In genomic region chr19:19461306-19461670, GRCh38 we compare ENCODE assay signal across 3 cellular contexts.
TF ChIP-seq lines count a peak whose summit lies in the region.

No MANE protein-coding gene starts in this region.

TF ChIP-seq in IMR-90, 13 proteins besides CTCF, POLR2A, EP300 and RAD21:
- TF ChIP-seq, protein P1, sequence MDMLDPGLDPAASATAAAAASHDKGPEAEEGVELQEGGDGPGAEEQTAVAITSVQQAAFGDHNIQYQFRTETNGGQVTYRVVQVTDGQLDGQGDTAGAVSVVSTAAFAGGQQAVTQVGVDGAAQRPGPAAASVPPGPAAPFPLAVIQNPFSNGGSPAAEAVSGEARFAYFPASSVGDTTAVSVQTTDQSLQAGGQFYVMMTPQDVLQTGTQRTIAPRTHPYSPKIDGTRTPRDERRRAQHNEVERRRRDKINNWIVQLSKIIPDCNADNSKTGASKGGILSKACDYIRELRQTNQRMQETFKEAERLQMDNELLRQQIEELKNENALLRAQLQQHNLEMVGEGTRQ (IDR thresholded peaks at IDR 0.05; ENCODE audit: low read depth, low read length): no peak
- TF ChIP-seq MAZ (IDR thresholded peaks at IDR 0.05; ENCODE audit: borderline replicate concordance, low read depth, low read length) (no peak), NFE2L2 (IDR thresholded peaks at IDR 0.05; ENCODE audit: low read depth, low read length) (no peak), SMC3 (IDR thresholded peaks at IDR 0.05; ENCODE audit: low read depth, low read length) (no peak), CHD1 (IDR thresholded peaks at IDR 0.05; ENCODE audit: low read depth, low read length) (no peak), MAFK (IDR thresholded peaks at IDR 0.05; ENCODE audit: low read depth, low read length) (no peak), RFX5 (IDR thresholded peaks at IDR 0.05; ENCODE audit: low read depth, low read length) (no peak), RCOR1 (IDR thresholded peaks at IDR 0.05; ENCODE audit: insufficient replicate concordance, low read length) (no peak), CEBPB (IDR thresholded peaks at IDR 0.05; ENCODE audit: low read depth, low read length) (no peak), FOS (IDR thresholded peaks at IDR 0.05; ENCODE audit: low read depth, low read length) (no peak), BHLHE40 (IDR thresholded peaks at IDR 0.05; ENCODE audit: low read depth, low read length) (no peak)

TF ChIP-seq in neural cell, 6 proteins besides CTCF, POLR2A, EP300 and RAD21:
- no peak for TF ChIP-seq TAF1 (IDR thresholded peaks at IDR 0.05; ENCODE audit: low read depth)
- TF ChIP-seq, protein P2, sequence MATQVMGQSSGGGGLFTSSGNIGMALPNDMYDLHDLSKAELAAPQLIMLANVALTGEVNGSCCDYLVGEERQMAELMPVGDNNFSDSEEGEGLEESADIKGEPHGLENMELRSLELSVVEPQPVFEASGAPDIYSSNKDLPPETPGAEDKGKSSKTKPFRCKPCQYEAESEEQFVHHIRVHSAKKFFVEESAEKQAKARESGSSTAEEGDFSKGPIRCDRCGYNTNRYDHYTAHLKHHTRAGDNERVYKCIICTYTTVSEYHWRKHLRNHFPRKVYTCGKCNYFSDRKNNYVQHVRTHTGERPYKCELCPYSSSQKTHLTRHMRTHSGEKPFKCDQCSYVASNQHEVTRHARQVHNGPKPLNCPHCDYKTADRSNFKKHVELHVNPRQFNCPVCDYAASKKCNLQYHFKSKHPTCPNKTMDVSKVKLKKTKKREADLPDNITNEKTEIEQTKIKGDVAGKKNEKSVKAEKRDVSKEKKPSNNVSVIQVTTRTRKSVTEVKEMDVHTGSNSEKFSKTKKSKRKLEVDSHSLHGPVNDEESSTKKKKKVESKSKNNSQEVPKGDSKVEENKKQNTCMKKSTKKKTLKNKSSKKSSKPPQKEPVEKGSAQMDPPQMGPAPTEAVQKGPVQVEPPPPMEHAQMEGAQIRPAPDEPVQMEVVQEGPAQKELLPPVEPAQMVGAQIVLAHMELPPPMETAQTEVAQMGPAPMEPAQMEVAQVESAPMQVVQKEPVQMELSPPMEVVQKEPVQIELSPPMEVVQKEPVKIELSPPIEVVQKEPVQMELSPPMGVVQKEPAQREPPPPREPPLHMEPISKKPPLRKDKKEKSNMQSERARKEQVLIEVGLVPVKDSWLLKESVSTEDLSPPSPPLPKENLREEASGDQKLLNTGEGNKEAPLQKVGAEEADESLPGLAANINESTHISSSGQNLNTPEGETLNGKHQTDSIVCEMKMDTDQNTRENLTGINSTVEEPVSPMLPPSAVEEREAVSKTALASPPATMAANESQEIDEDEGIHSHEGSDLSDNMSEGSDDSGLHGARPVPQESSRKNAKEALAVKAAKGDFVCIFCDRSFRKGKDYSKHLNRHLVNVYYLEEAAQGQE (IDR thresholded peaks at IDR 0.05; ENCODE audit: borderline replicate concordance): no peak
- no peak for TF ChIP-seq SMC3 (conservative IDR thresholded peaks at IDR 0.05; ENCODE audit: poor library complexity)
- TF ChIP-seq POLR2AphosphoS5 (IDR thresholded peaks at IDR 0.05): no peak
- TF ChIP-seq EZH2 (IDR thresholded peaks at IDR 0.05; ENCODE audit: borderline replicate concordance, insufficient read depth, low read length, poor library complexity, severe bottlenecking): no peak
- no peak for TF ChIP-seq MXI1 (conservative IDR thresholded peaks at IDR 0.05; ENCODE audit: poor library complexity, severe bottlenecking)

TF ChIP-seq in HEK293T, 16 proteins besides CTCF, POLR2A, EP300 and RAD21:
- no peak for TF ChIP-seq FOXA1 (IDR thresholded peaks at IDR 0.05)
- TF ChIP-seq LEF1 (IDR thresholded peaks at IDR 0.05; ENCODE audit: borderline replicate concordance): no peak
- no peak for TF ChIP-seq CTBP1 (IDR thresholded peaks at IDR 0.05; ENCODE audit: borderline replicate concordance)
- TF ChIP-seq TARDBP (IDR thresholded peaks at IDR 0.05): no peak
- TF ChIP-seq ELF4 (IDR thresholded peaks at IDR 0.05): no peak
